27 cellular contexts compared by ENCODE assay signal in genomic region chr1:211495584-211495983, GRCh38. TPM values are rescaled to one million over a fixed set of nuclear protein-coding genes. Genes with fewer than 3 reads are reported as not detected.
"Had no signal": no experiment of that assay in that cellular context is flagged by ENCODE, and none has a peak within 500 bp of the region (broad histone marks: within the 10 kb centered on the region; RNA-seq: fewer than 3 reads in every experiment).

No MANE protein-coding gene starts in this region.

- H3K27ac Mint-ChIP-seq: activated CD8-positive, alpha-beta T cell treated with anti-CD3 and anti-CD28 coated beads, Interleukin-2, amount 10 ng/mL, durations not matched to agents 7 days and 5 days; activated naive CD4-positive, alpha-beta T cell treated with anti-CD3 and anti-CD28 coated beads, Interleukin-2, amount 50 U/mL, for 24 hours; activated T-helper 1 cell treated with anti-CD3 and anti-CD28 coated beads, Interleukin-12 subunit alpha, Interleukin-12 subunit beta, Interleukin-2, Interleukin-4 antibody, amounts not matched to agents 30 ng/mL and 10 ng/mL and 1 ng/mL, durations not matched to agents 14 hours and 24 hours and 36 hours; dendritic cell treated with granulocyte-macrophage colony-stimulating factor and Interleukin-4, amounts not matched to agents 40 ng/mL and 50 ng/mL, for 4 days; mesothelial cell of epicardium; natural killer cell; stimulated activated naive CD8-positive, alpha-beta T cell treated with anti-CD3 and anti-CD28 coated beads, Interleukin-15, Interleukin-2, amounts not matched to agents 100 ng/mL and 50 ng/mL, for 24 hours; T-helper 2 cell treated with Interferon-gamma antibody and Interleukin-4, amounts not matched to agents 5 μg/mL and 100 μg/mL, for 36 hours had no signal

- H3K9me3 Mint-ChIP-seq: activated naive CD4-positive, alpha-beta T cell treated with anti-CD3 and anti-CD28 coated beads, Interleukin-2, amount 50 U/mL, for 24 hours; activated T-helper 1 cell treated with anti-CD3 and anti-CD28 coated beads, Interleukin-12 subunit alpha, Interleukin-12 subunit beta, Interleukin-2, Interleukin-4 antibody, amounts not matched to agents 30 ng/mL and 10 ng/mL and 1 ng/mL, durations not matched to agents 14 hours and 24 hours and 36 hours; dendritic cell treated with granulocyte-macrophage colony-stimulating factor and Interleukin-4, amounts not matched to agents 40 ng/mL and 50 ng/mL, for 4 days; mesothelial cell of epicardium; natural killer cell; stimulated activated naive CD8-positive, alpha-beta T cell treated with anti-CD3 and anti-CD28 coated beads, Interleukin-15, Interleukin-2, amounts not matched to agents 100 ng/mL and 50 ng/mL, for 24 hours; T-helper 2 cell treated with Interferon-gamma antibody and Interleukin-4, amounts not matched to agents 5 μg/mL and 100 μg/mL, for 36 hours had no signal

- H3K36me3 ChIP-seq: left lung, prostate gland, right atrium auricular region, thyroid gland had no signal

- H3K36me3 Mint-ChIP-seq: activated naive CD4-positive, alpha-beta T cell treated with anti-CD3 and anti-CD28 coated beads, Interleukin-2, amount 50 U/mL, for 24 hours; mesothelial cell of epicardium; natural killer cell had no signal

- H3K9me3 ChIP-seq: body of pancreas, left lung, prostate gland, right atrium auricular region, thyroid gland had no signal

- H3K4me1 Mint-ChIP-seq: activated naive CD4-positive, alpha-beta T cell treated with anti-CD3 and anti-CD28 coated beads, Interleukin-2, amount 50 U/mL, for 24 hours; natural killer cell had no signal

- H3K4me3 Mint-ChIP-seq: activated CD8-positive, alpha-beta T cell treated with anti-CD3 and anti-CD28 coated beads, Interleukin-2, amount 10 ng/mL, durations not matched to agents 7 days and 5 days; activated naive CD4-positive, alpha-beta T cell treated with anti-CD3 and anti-CD28 coated beads, Interleukin-2, amount 50 U/mL, for 24 hours; activated T-helper 1 cell treated with anti-CD3 and anti-CD28 coated beads, Interleukin-12 subunit alpha, Interleukin-12 subunit beta, Interleukin-2, Interleukin-4 antibody, amounts not matched to agents 30 ng/mL and 10 ng/mL and 1 ng/mL, durations not matched to agents 14 hours and 24 hours and 36 hours; dendritic cell treated with granulocyte-macrophage colony-stimulating factor and Interleukin-4, amounts not matched to agents 40 ng/mL and 50 ng/mL, for 4 days; mesothelial cell of epicardium; natural killer cell; stimulated activated naive CD8-positive, alpha-beta T cell treated with anti-CD3 and anti-CD28 coated beads, Interleukin-15, Interleukin-2, amounts not matched to agents 100 ng/mL and 50 ng/mL, for 24 hours; T-helper 2 cell treated with Interferon-gamma antibody and Interleukin-4, amounts not matched to agents 5 μg/mL and 100 μg/mL, for 36 hours had no signal

- H3K27ac ChIP-seq: body of pancreas, left lung, prostate gland, right atrium auricular region, thyroid gland had no signal

- H3K4me1 ChIP-seq: body of pancreas, prostate gland, thyroid gland had no signal

- H3K4me3 ChIP-seq: body of pancreas, left lung, prostate gland, right atrium auricular region, thyroid gland had no signal

- DNase-seq: activated CD4-positive, alpha-beta T cell treated with anti-CD3 and anti-CD28 coated beads for 1 hour; activated CD4-positive, alpha-beta T cell treated with anti-CD3 and anti-CD28 coated beads, Interleukin-2, amount 50 U/mL, for 1 hour; activated CD8-positive, alpha-beta T cell treated with anti-CD3 and anti-CD28 coated beads, Interleukin-2, amount 10 ng/mL, durations not matched to agents 7 days and 5 days; activated gamma-delta T cell; anterior cingulate cortex; body of pancreas; effector CD4-positive, alpha-beta T cell; erythroblast; foreskin melanocyte; kidney; left lung; natural killer cell; stimulated activated CD4-positive, alpha-beta T cell treated with anti-CD3 and anti-CD28 coated beads, Interleukin-1b, Interleukin-23, amount 100 ng/mL, for 48 hours; substantia nigra; thyroid gland had no signal

- H3K27me3 ChIP-seq: body of pancreas, right atrium auricular region had no signal

- ATAC-seq: activated CD8-positive, alpha-beta T cell treated with anti-CD3 and anti-CD28 coated beads, Interleukin-2, amount 10 ng/mL, durations not matched to agents 7 days and 5 days; body of pancreas; left lung; natural killer cell had no signal

- H3K27me3 Mint-ChIP-seq: activated naive CD4-positive, alpha-beta T cell treated with anti-CD3 and anti-CD28 coated beads, Interleukin-2, amount 50 U/mL, for 24 hours had no signal

RNA-seq across cellular contexts. Expression of gene RD3, which starts 3.6 kb away (rescaled TPM):
- total RNA-seq: activated CD8-positive, alpha-beta T cell treated with anti-CD3 and anti-CD28 coated beads, Interleukin-2, amount 10 ng/mL, durations not matched to agents 7 days and 5 days; activated T-helper 1 cell treated with anti-CD3 and anti-CD28 coated beads, Interleukin-12 subunit alpha, Interleukin-12 subunit beta, Interleukin-2, Interleukin-4 antibody, amounts not matched to agents 30 ng/mL and 10 ng/mL and 1 ng/mL, durations not matched to agents 14 hours and 24 hours and 36 hours; body of pancreas; cardiac septum; chondrocyte; left lung; lung microvascular endothelial cell; natural killer cell; osteocyte; right atrium auricular region; thyroid gland had no signal
